ENCODE assay signal across 11 cellular contexts in the genomic region with DNA sequence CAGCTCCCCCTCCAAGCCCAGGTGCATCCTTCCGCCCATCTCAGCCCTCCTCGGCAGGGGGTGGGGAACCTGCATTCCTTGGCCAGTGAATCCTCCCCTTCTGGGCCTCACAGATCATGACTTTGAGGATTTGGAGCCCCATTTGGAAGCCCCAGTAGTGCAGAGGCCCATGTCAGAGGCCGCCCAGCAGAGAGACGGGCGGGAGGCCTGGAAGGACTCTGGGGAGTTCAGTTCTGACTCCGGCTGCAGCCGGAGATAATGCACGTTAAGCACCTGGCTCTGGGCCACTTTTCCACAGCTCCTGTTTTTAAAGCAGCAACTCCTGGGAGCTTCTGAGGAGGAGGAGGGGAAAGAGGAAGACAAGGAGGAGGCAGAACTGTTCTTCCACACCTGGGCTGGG. TPM values are rescaled to one million over a fixed set of nuclear protein-coding genes. Genes with fewer than 3 reads are reported as not detected.
DNase-seq lines count a peak whose midpoint lies in the region; ATAC-seq and TF ChIP-seq lines count a peak whose summit lies in the region.
"Had no signal": no experiment of that assay in that cellular context is flagged by ENCODE, and none has a peak within 500 bp of the region (broad histone marks: within the 10 kb centered on the region; RNA-seq: fewer than 3 reads in every experiment).

No MANE protein-coding gene starts in this region.

- peak; percentile 31 for ATAC-seq in left colon
- ATAC-seq in GM19467 (IDR thresholded peaks at IDR 0.05; ENCODE audit: unreplicated experiment), result no peak
- ATAC-seq: activated T-helper 17 cell treated with anti-CD3 and anti-CD28 coated beads, Interleukin-2, amount 50 U/mL, for 72 hours; naive thymus-derived CD4-positive, alpha-beta T cell had no signal

- POLR2A ChIA-PET in MCF 10A (lab: Yijun Ruan, JAX), result interaction anchor here (0.5 to 1.4 kb wide), 4 partner anchors 14 to 238 kb away, joined by 3 to 13 read pairs (median 4); no protein-coding TSS in a partner anchor

- no TSS peak for BruUV-seq in MCF 10A (replicated peaks; lab: Mats Ljungman, UMichigan)
- no TSS peak for BruUV-seq in mammary epithelial cell (replicated peaks; lab: Mats Ljungman, UMichigan)

- no peak overlapping the region for H3K4me2 ChIP-seq in mammary epithelial cell (ENCODE audit: insufficient read depth, low read depth, low read length)

- no peak overlapping the region for H3K9ac ChIP-seq in mammary epithelial cell (ENCODE audit: insufficient read depth, low read length)

- H3K4me3 Mint-ChIP-seq in MCF 10A (ENCODE audit: unreplicated experiment), result no peak overlapping the region
- H3K4me3 Mint-ChIP-seq in immature natural killer cell, result no peak overlapping the region
- H3K4me3 Mint-ChIP-seq: activated T-helper 17 cell treated with anti-CD3 and anti-CD28 coated beads, Interleukin-2, amount 50 U/mL, for 72 hours; IgD-negative memory B cell; naive thymus-derived CD4-positive, alpha-beta T cell had no signal

- in situ Hi-C loops in mammary epithelial cell (cut with MboI; ENCODE audit: low sequenced_read_pairs in 2 of 2), result no loop called here

- no peaks in the 10 kb centered on the region for H4K20me1 ChIP-seq in mammary epithelial cell (ENCODE audit: insufficient read depth, low read length)

- H3K27me3 ChIP-seq in mammary epithelial cell (ENCODE audit: insufficient read depth, low read length) (peaks cover 28% of the 10 kb centered on the region), ascending aorta (no peaks in the 10 kb centered on the region), uterus (no peaks in the 10 kb centered on the region)

- dilution Hi-C loops in mammary epithelial cell (cut with HindIII; ENCODE audit: low sequenced_read_pairs), result no loop called here

- no peak overlapping the region for H2AFZ ChIP-seq in mammary epithelial cell (ENCODE audit: low read depth, low read length)

- H3K4me3 ChIP-seq in mammary epithelial cell (replicated peaks in 1 of 3; ENCODE audit: insufficient read depth in 1 of 3, low read depth in 2 of 3, low read length in 3 of 3), result no peak overlapping the region
- H3K4me3 ChIP-seq in ascending aorta, result peak overlapping the region; percentile 13 to 30
- H3K4me3 ChIP-seq in uterus, result no peak overlapping the region

- no peaks in the 10 kb centered on the region for H3K36me3 ChIP-seq in mammary epithelial cell (ENCODE audit: insufficient read depth, low read length)
- peaks cover 34 to 84% of the 10 kb centered on the region in 2 donors for H3K36me3 ChIP-seq in ascending aorta
- no peaks in the 10 kb centered on the region for H3K36me3 ChIP-seq in uterus

- CTCF ChIA-PET in MCF 10A (lab: Yijun Ruan, JAX) (interaction anchor here (0.8 to 1.8 kb wide), 5 partner anchors 10 to 45 kb away, joined by 3 to 8 read pairs (median 3); no protein-coding TSS in a partner anchor), mammary epithelial cell (lab: Charles Lee; ENCODE audit: low non-redundant PET) (interaction anchor here (0.6 kb wide), 1 partner anchor 221 kb away, joined by 3 read pairs; no protein-coding TSS in a partner anchor)

- 77% methylated on average over 8 of the region's 8 CpGs for WGBS in mammary epithelial cell (ENCODE audit: low coverage, missing lambda C conversion rate)

- TF ChIP-seq POLR2A in uterus (IDR thresholded peaks at IDR 0.05), result no peak

- no peak for TF ChIP-seq CTCF in MCF 10A (IDR thresholded peaks at IDR 0.05; ENCODE audit: unreplicated experiment)
- no peak for TF ChIP-seq CTCF in mammary epithelial cell (conservative IDR thresholded peaks at IDR 0.05 in 1 of 2, IDR thresholded peaks at IDR 0.05 in 1 of 2; ENCODE audit: extremely low read depth in 1 of 2, insufficient read depth in 1 of 2, low read depth in 1 of 2, low read length in 2 of 2)
- no peak for TF ChIP-seq CTCF in ascending aorta (IDR thresholded peaks at IDR 0.05)
- no peak for TF ChIP-seq CTCF in uterus (IDR thresholded peaks at IDR 0.05)

- peaks cover 18% of the 10 kb centered on the region for H3K4me1 ChIP-seq in mammary epithelial cell (ENCODE audit: insufficient read depth, low read length)
- H3K4me1 ChIP-seq in ascending aorta, result peaks cover 55 to 88% of the 10 kb centered on the region in 2 donors
- peaks cover 25 to 40% of the 10 kb centered on the region in 2 donors for H3K4me1 ChIP-seq in uterus

- H3K27ac ChIP-seq in mammary epithelial cell (ENCODE audit: insufficient read depth, low read depth, low read length) (no peak overlapping the region), ascending aorta (peak overlapping the region; percentile 80 to 93), uterus (peak overlapping the region; percentile 12 to 40)

- DNase-seq in MCF 10A (ENCODE audit: unreplicated experiment) (peak; percentile 54), mammary epithelial cell (no peak), ascending aorta (ENCODE audit: low spot score in 2 of 2) (no peak), left colon (peak; percentile 60 to 61), uterus (peak; percentile 88 to 89), immature natural killer cell (no peak)
- DNase-seq in stimulated activated CD4-positive, alpha-beta T cell treated with anti-CD3 and anti-CD28 coated beads, Interleukin-4, amount 100 ng/mL, for 1 hour, result no peak
- DNase-seq: naive thymus-derived CD4-positive, alpha-beta T cell had no signal

- H3K36me3 Mint-ChIP-seq in MCF 10A (ENCODE audit: insufficient read depth, unreplicated experiment), result peaks cover 5% of the 10 kb centered on the region
- H3K36me3 Mint-ChIP-seq in immature natural killer cell, result no peaks in the 10 kb centered on the region
- H3K36me3 Mint-ChIP-seq: IgD-negative memory B cell; naive thymus-derived CD4-positive, alpha-beta T cell had no signal

- H3K4me1 Mint-ChIP-seq in MCF 10A (ENCODE audit: insufficient read depth, unreplicated experiment), result peaks cover 35% of the 10 kb centered on the region
- peaks cover 2 to 6% of the 10 kb centered on the region in 2 donors for H3K4me1 Mint-ChIP-seq in immature natural killer cell
- H3K4me1 Mint-ChIP-seq: activated T-helper 17 cell treated with anti-CD3 and anti-CD28 coated beads, Interleukin-2, amount 50 U/mL, for 72 hours had no signal

- H3K27ac Mint-ChIP-seq in MCF 10A (ENCODE audit: low read depth, unreplicated experiment), result no peak overlapping the region
- H3K27ac Mint-ChIP-seq in immature natural killer cell, result no peak overlapping the region
- H3K27ac Mint-ChIP-seq: activated T-helper 17 cell treated with anti-CD3 and anti-CD28 coated beads, Interleukin-2, amount 50 U/mL, for 72 hours; IgD-negative memory B cell; naive thymus-derived CD4-positive, alpha-beta T cell had no signal

- intact Hi-C loops in MCF 10A (cut with micrococcal nuclease) (no loop called here), mammary epithelial cell (cut with micrococcal nuclease) (no loop called here), ascending aorta (cut with DNase I) (no loop called here), left colon (cut with DNase I, micrococcal nuclease) (no loop called here), uterus (cut with DNase I; ENCODE audit: low total_unique reads) (no loop called here)

- no peaks in the 10 kb centered on the region for H3K79me2 ChIP-seq in mammary epithelial cell (ENCODE audit: insufficient read depth, low read length)

- H3K9me3 Mint-ChIP-seq in MCF 10A (ENCODE audit: unreplicated experiment), result no peaks in the 10 kb centered on the region
- no peaks in the 10 kb centered on the region for H3K9me3 Mint-ChIP-seq in immature natural killer cell
- H3K9me3 Mint-ChIP-seq: activated T-helper 17 cell treated with anti-CD3 and anti-CD28 coated beads, Interleukin-2, amount 50 U/mL, for 72 hours; IgD-negative memory B cell had no signal

- H3K27me3 Mint-ChIP-seq in MCF 10A (ENCODE audit: insufficient read depth, unreplicated experiment), result peaks cover 13% of the 10 kb centered on the region
- peaks cover 7 to 15% (median 11%) of the 10 kb centered on the region in 3 donors for H3K27me3 Mint-ChIP-seq in immature natural killer cell (ENCODE audit: low read depth in 3 of 3)

- no peaks in the 10 kb centered on the region for H3K9me3 ChIP-seq in mammary epithelial cell (replicated peaks; ENCODE audit: insufficient read depth, low read length)
- H3K9me3 ChIP-seq in ascending aorta, result no peaks in the 10 kb centered on the region
- H3K9me3 ChIP-seq in uterus, result no peaks in the 10 kb centered on the region

RNA-seq across cellular contexts. Expression of a gene that starts 14.9 kb away (rescaled TPM):
- 0.72 and 1.2 TPM in 2 replicates for total RNA-seq in MCF 10A (2022)
- total RNA-seq in mammary epithelial cell, result not detected
- polyA plus RNA-seq in mammary epithelial cell, result not detected
- not detected for polyA minus RNA-seq in mammary epithelial cell
- total RNA-seq in ascending aorta, result 239 TPM
- total RNA-seq in left colon, result 1 to 10 TPM; 3.4 to 4.6 TPM
- total RNA-seq in uterus, result 10 to 100 TPM; 13.2 to 83.0 (median 45.3) TPM
- not detected for polyA plus RNA-seq in immature natural killer cell
- total RNA-seq: activated T-helper 17 cell treated with anti-CD3 and anti-CD28 coated beads, Interleukin-2, amount 50 U/mL, for 72 hours had no signal
- polyA plus RNA-seq: IgD-negative memory B cell; naive thymus-derived CD4-positive, alpha-beta T cell had no signal

Comparison
In these comparisons a context has a peak if more than half of its experiments do, and no peak if none do; other contexts are left out.
1. DNase-seq: peak in MCF 10A (single experiment), left colon (2 of 2) and uterus (2 of 2); none in mammary epithelial cell (single experiment), ascending aorta (0 of 2), stimulated activated CD4-positive, alpha-beta T cell treated with anti-CD3 and anti-CD28 coated beads, Interleukin-4, amount 100 ng/mL, for 1 hour (single experiment) and immature natural killer cell (0 of 3).
2. H3K4me3 ChIP-seq: peak in ascending aorta (2 of 2); none in mammary epithelial cell (0 of 3) and uterus (0 of 2).